Comparison of ENCODE assay signal across 8 cellular contexts in the genomic region with DNA sequence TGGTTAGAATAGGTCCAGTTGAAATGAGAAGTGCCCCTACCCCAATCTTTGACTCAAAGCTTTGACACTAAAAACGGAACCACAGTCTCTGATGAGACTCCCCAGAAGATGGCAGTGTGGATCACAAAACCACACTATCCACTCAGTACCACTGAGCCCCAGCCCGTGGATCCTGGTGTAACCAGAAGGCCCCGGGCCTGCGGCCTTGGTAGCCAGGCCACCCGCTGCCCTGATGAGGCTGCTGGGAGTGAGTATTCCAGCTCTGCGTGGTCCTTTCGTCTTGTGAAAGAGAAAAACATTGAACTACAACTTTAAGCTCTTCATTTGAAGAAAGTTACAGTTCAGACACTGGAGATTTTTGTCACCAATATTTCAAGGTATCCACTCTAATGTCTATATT. TPM values are rescaled to one million over a fixed set of nuclear protein-coding genes. Genes with fewer than 3 reads are reported as not detected.
DNase-seq lines count a peak whose midpoint lies in the region; ATAC-seq and TF ChIP-seq lines count a peak whose summit lies in the region.

No MANE protein-coding gene starts in this region.

- WGBS in iPS DF 6.9 (ENCODE audit: insufficient coverage, insufficient read length) = no CpG with 5 or more reads among the region's 7 CpGs

- H3K36me3 ChIP-seq in brain microvascular endothelial cell (replicated peaks) (no peaks in the 10 kb centered on the region), iPS DF 6.9 (ENCODE audit: control insufficient read depth, insufficient read depth, low read length) (no peaks in the 10 kb centered on the region), skeletal muscle tissue (ENCODE audit: control insufficient read depth in 3 of 3, insufficient read depth in 3 of 3, low read length in 3 of 3) (no peaks in the 10 kb centered on the region)

- ATAC-seq in GM19351 (IDR thresholded peaks at IDR 0.05; ENCODE audit: unreplicated experiment) (peak; percentile 69), HG03354 (IDR thresholded peaks at IDR 0.05; ENCODE audit: poor library complexity, severe bottlenecking, unreplicated experiment) (no peak)

- no peak overlapping the region for H3K27ac ChIP-seq in brain microvascular endothelial cell
- H3K27ac ChIP-seq in iPS DF 6.9 (ENCODE audit: low read length) = no peak overlapping the region
- H3K27ac ChIP-seq in skeletal muscle tissue (ENCODE audit: low read depth, low read length) = no peak overlapping the region

- DNase-seq in AG10803 (ENCODE audit: low read depth) (peak; percentile 85), NCI-H2029 treated with DMSO at 0.1 percent for 48 hours (lab: John Stamatoyannopoulos, UW) (peak; percentile 67), UCSD-AML1 (lab: John Stamatoyannopoulos, UW; ENCODE audit: unreplicated experiment) (peak; percentile 57), brain microvascular endothelial cell (peak; percentile 83), iPS DF 6.9 (ENCODE audit: low read depth, low spot score) (peak; percentile 63)

- no peaks in the 10 kb centered on the region; the same call in 1 of the 2 replicates for H3K9me3 ChIP-seq in iPS DF 6.9 (ENCODE audit: control insufficient read depth, insufficient read depth, low read length)
- no peaks in the 10 kb centered on the region for H3K9me3 ChIP-seq in skeletal muscle tissue (ENCODE audit: control insufficient read depth in 3 of 3, low read length in 3 of 3)

- TF ChIP-seq CTCF in AG10803 (conservative IDR thresholded peaks at IDR 0.05; ENCODE audit: low read length) (peak; percentile 87), brain microvascular endothelial cell (IDR thresholded peaks at IDR 0.05; ENCODE audit: low read depth, low read length, missing control alignments) (peak; percentile 82)

- H3K4me3 ChIP-seq in AG10803 (ENCODE audit: low read length) (0 out of 2 replicates have a peak overlapping the region, but pooled peaks have one; percentile 3), brain microvascular endothelial cell (ENCODE audit: low read depth, low read length) (no peak overlapping the region), iPS DF 6.9 (ENCODE audit: low read length) (no peak overlapping the region), skeletal muscle tissue (ENCODE audit: low read length in 3 of 3) (no peak overlapping the region)

- H3K27me3 ChIP-seq in brain microvascular endothelial cell (replicated peaks) = no peaks in the 10 kb centered on the region
- H3K27me3 ChIP-seq in iPS DF 6.9 (ENCODE audit: control insufficient read depth, insufficient read depth, low read length) = no peaks in the 10 kb centered on the region
- H3K27me3 ChIP-seq in skeletal muscle tissue (ENCODE audit: control insufficient read depth in 3 of 3, insufficient read depth in 3 of 3, low read length in 3 of 3) = no peaks in the 10 kb centered on the region

- in situ Hi-C loops in brain microvascular endothelial cell (cut with HindIII; ENCODE audit: low pct_ligation_motif_present, low sequenced_read_pairs) = no loop called here

- H3K4me1 ChIP-seq in iPS DF 6.9 (ENCODE audit: control insufficient read depth, insufficient read depth, low read length) (no peaks in the 10 kb centered on the region), skeletal muscle tissue (ENCODE audit: control insufficient read depth in 3 of 3, insufficient read depth in 3 of 3, low read length in 3 of 3) (peaks cover 4 to 11% (median 4%) of the 10 kb centered on the region in 3 donors)

- peak overlapping the region in 2 of 3 donors; percentile 28 to 75 for H3K9ac ChIP-seq in skeletal muscle tissue (ENCODE audit: low read depth in 1 of 3, low read length in 3 of 3)

RNA-seq across cellular contexts. Expression of gene FBP1, which starts 42.2 kb away (rescaled TPM):
- total RNA-seq in skeletal muscle tissue = not detected

RNA-seq across cellular contexts. Expression of gene AOPEP, which starts 45.0 kb away (rescaled TPM):
- 48.0 TPM for total RNA-seq in skeletal muscle tissue
